Comparison of ENCODE assay signal across 2 cellular contexts in genomic region chr3:66344846-66345578, GRCh38.
TF ChIP-seq lines count a peak whose summit lies in the region.

No MANE protein-coding gene starts in this region.

TF ChIP-seq in H1, 55 proteins besides CTCF, POLR2A, EP300 and RAD21 (continued from another document):
- no peak for TF ChIP-seq KDM4A (IDR thresholded peaks at IDR 0.05; ENCODE audit: low read depth, low read length, severe bottlenecking)
- no peak for TF ChIP-seq NRF1 (IDR thresholded peaks at IDR 0.05; ENCODE audit: low read depth, low read length)
- no peak for TF ChIP-seq CREB1 (IDR thresholded peaks at IDR 0.05)
- TF ChIP-seq EZH2 (IDR thresholded peaks at IDR 0.05; ENCODE audit: low read depth, low read length, severe bottlenecking), result no peak
- TF ChIP-seq RNF2 (IDR thresholded peaks at IDR 0.05; ENCODE audit: borderline replicate concordance, low read depth, low read length, missing control alignments, poor library complexity, severe bottlenecking), result no peak
- no peak for TF ChIP-seq POU5F1 (IDR thresholded peaks at IDR 0.05; ENCODE audit: low read depth, low read length)
- TF ChIP-seq SP1 (IDR thresholded peaks at IDR 0.05; ENCODE audit: low read depth, low read length), result no peak
- TF ChIP-seq CHD7 (IDR thresholded peaks at IDR 0.05; ENCODE audit: insufficient replicate concordance, low read length), result no peak
- no peak for TF ChIP-seq RFX5 (IDR thresholded peaks at IDR 0.05; ENCODE audit: borderline replicate concordance, low read depth, low read length)
- no peak for TF ChIP-seq RBBP5 (IDR thresholded peaks at IDR 0.05; ENCODE audit: borderline replicate concordance, low read depth, low read length)
- TF ChIP-seq, protein P1, sequence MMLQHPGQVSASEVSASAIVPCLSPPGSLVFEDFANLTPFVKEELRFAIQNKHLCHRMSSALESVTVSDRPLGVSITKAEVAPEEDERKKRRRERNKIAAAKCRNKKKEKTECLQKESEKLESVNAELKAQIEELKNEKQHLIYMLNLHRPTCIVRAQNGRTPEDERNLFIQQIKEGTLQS (IDR thresholded peaks at IDR 0.05; ENCODE audit: insufficient read depth, low read depth, low read length), result no peak
- TF ChIP-seq MAFK (IDR thresholded peaks at IDR 0.05; ENCODE audit: low read depth, low read length), result no peak
- no peak for TF ChIP-seq BACH1 (IDR thresholded peaks at IDR 0.05; ENCODE audit: low read length)
- no peak for TF ChIP-seq RXRA (IDR thresholded peaks at IDR 0.05; ENCODE audit: insufficient read depth, low read depth, low read length)
- TF ChIP-seq SAP30 (IDR thresholded peaks at IDR 0.05; ENCODE audit: insufficient read depth, insufficient replicate concordance, low read length), result no peak
- no peak for TF ChIP-seq CTBP2 (IDR thresholded peaks at IDR 0.05; ENCODE audit: borderline replicate concordance, insufficient read depth, insufficient read length, low read length)
- TF ChIP-seq, protein P2, sequence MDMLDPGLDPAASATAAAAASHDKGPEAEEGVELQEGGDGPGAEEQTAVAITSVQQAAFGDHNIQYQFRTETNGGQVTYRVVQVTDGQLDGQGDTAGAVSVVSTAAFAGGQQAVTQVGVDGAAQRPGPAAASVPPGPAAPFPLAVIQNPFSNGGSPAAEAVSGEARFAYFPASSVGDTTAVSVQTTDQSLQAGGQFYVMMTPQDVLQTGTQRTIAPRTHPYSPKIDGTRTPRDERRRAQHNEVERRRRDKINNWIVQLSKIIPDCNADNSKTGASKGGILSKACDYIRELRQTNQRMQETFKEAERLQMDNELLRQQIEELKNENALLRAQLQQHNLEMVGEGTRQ (IDR thresholded peaks at IDR 0.05; ENCODE audit: low read length), result no peak
TF ChIP-seq in H1: peak in this region for 0.

TF ChIP-seq in HEK293T, 16 proteins besides CTCF, POLR2A, EP300 and RAD21 (continued from another document):
- TF ChIP-seq ZNF384 (IDR thresholded peaks at IDR 0.05) (no peak), FOXA1 (IDR thresholded peaks at IDR 0.05) (no peak), FOXM1 (IDR thresholded peaks at IDR 0.05; ENCODE audit: borderline replicate concordance) (no peak), L3MBTL2 (conservative IDR thresholded peaks at IDR 0.05) (no peak), FOXK2 (IDR thresholded peaks at IDR 0.05) (no peak), NFRKB (IDR thresholded peaks at IDR 0.05) (no peak), ARNT (IDR thresholded peaks at IDR 0.05) (no peak), SP1 (IDR thresholded peaks at IDR 0.05) (no peak), TARDBP (IDR thresholded peaks at IDR 0.05) (no peak), SUZ12 (IDR thresholded peaks at IDR 0.05) (no peak), ELF4 (IDR thresholded peaks at IDR 0.05) (no peak), CTBP1 (IDR thresholded peaks at IDR 0.05; ENCODE audit: borderline replicate concordance) (no peak), PKNOX1 (IDR thresholded peaks at IDR 0.05) (no peak), BHLHE40 (IDR thresholded peaks at IDR 0.05; ENCODE audit: borderline replicate concordance) (no peak)
